16 cellular contexts compared by ENCODE assay signal in the genomic region with DNA sequence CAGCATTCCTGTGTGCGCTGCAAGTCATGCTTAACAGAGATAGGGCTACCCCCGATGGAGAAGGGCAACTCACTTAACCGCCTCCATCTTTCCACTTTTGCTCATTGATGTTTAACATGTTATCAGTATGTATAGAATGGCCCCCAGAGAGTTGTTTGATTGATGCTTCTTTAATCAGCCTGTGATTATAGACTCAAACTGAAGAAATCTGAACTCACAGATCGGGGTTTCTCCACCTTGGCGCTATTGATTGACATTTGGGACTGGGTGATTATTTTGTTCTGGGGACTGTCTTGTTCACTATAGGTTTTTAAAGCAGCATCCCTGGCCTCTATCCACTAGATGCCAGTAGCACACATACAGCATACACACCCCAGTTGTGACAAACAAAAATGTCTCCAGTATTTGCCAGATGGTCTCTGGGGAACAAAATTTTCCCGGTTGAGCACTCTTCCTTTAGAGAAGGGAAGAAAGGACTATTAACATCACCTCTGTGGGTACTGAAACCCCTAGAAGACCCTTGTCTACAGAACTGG.
"Had no signal": no experiment of that assay in that cellular context is flagged by ENCODE, and none has a peak within 500 bp of the region (broad histone marks: within the 10 kb centered on the region; RNA-seq: fewer than 3 reads in every experiment).

No MANE protein-coding gene starts in this region.

- H3K27ac Mint-ChIP-seq: activated CD8-positive, alpha-beta T cell treated with anti-CD3 and anti-CD28 coated beads, Interleukin-2, amount 10 ng/mL, durations not matched to agents 7 days and 5 days; activated naive CD8-positive, alpha-beta T cell treated with anti-CD3 and anti-CD28 coated beads, Interleukin-2, amount 50 U/mL, for 24 hours; activated T-helper 1 cell treated with anti-CD3 and anti-CD28 coated beads, Interleukin-12 subunit alpha, Interleukin-12 subunit beta, Interleukin-2, Interleukin-4 antibody, amounts not matched to agents 30 ng/mL and 10 ng/mL and 1 ng/mL, durations not matched to agents 14 hours and 24 hours and 36 hours; memory B cell; T-helper 2 cell treated with Interferon-gamma antibody and Interleukin-4, amounts not matched to agents 5 μg/mL and 100 μg/mL, for 36 hours had no signal

- H3K4me3 ChIP-seq: ascending aorta, dorsolateral prefrontal cortex, esophagus squamous epithelium, gastrocnemius medialis, left ventricle myocardium inferior, pancreas, skin epidermis, thyroid gland had no signal

- H3K4me3 Mint-ChIP-seq: activated CD8-positive, alpha-beta T cell treated with anti-CD3 and anti-CD28 coated beads, Interleukin-2, amount 10 ng/mL, durations not matched to agents 7 days and 5 days; activated naive CD8-positive, alpha-beta T cell treated with anti-CD3 and anti-CD28 coated beads, Interleukin-2, amount 50 U/mL, for 24 hours; activated T-helper 1 cell treated with anti-CD3 and anti-CD28 coated beads, Interleukin-12 subunit alpha, Interleukin-12 subunit beta, Interleukin-2, Interleukin-4 antibody, amounts not matched to agents 30 ng/mL and 10 ng/mL and 1 ng/mL, durations not matched to agents 14 hours and 24 hours and 36 hours; memory B cell; T-helper 2 cell treated with Interferon-gamma antibody and Interleukin-4, amounts not matched to agents 5 μg/mL and 100 μg/mL, for 36 hours had no signal

- H3K27me3 ChIP-seq: ascending aorta, dorsolateral prefrontal cortex, esophagus squamous epithelium, gastrocnemius medialis, pancreas, thyroid gland had no signal

- ATAC-seq: activated CD8-positive, alpha-beta T cell treated with anti-CD3 and anti-CD28 coated beads, Interleukin-2, amount 10 ng/mL, durations not matched to agents 7 days and 5 days; activated naive CD8-positive, alpha-beta T cell treated with anti-CD3 and anti-CD28 coated beads, Interleukin-2, amount 50 U/mL, for 24 hours; gastrocnemius medialis; pancreas had no signal

- H3K36me3 ChIP-seq: ascending aorta, gastrocnemius medialis, pancreas, thyroid gland had no signal

- H3K27me3 Mint-ChIP-seq: activated naive CD8-positive, alpha-beta T cell treated with anti-CD3 and anti-CD28 coated beads, Interleukin-2, amount 50 U/mL, for 24 hours; memory B cell had no signal

- H3K9me3 ChIP-seq: ascending aorta, esophagus squamous epithelium, gastrocnemius medialis, left ventricle myocardium inferior, pancreas, thyroid gland had no signal

- DNase-seq: activated CD8-positive, alpha-beta memory T cell treated with anti-CD3 and anti-CD28 coated beads, Interleukin-2, amount 50 U/mL, for 48 hours; activated CD8-positive, alpha-beta T cell treated with anti-CD3 and anti-CD28 coated beads, Interleukin-2, amount 10 ng/mL, durations not matched to agents 7 days and 5 days; activated naive CD4-positive, alpha-beta T cell treated with Interleukin-2 at 50 U/mL for 16 hours; activated naive CD8-positive, alpha-beta T cell treated with anti-CD3 and anti-CD28 coated beads, Interleukin-2, amount 50 U/mL, for 24 hours; dorsolateral prefrontal cortex; esophagus squamous epithelium; gastrocnemius medialis; kidney; left ventricle myocardium inferior; pancreas; thyroid gland had no signal

- H3K27ac ChIP-seq: ascending aorta, esophagus squamous epithelium, gastrocnemius medialis, left ventricle myocardium inferior, pancreas, skin epidermis, thyroid gland had no signal

- H3K4me1 Mint-ChIP-seq: activated naive CD8-positive, alpha-beta T cell treated with anti-CD3 and anti-CD28 coated beads, Interleukin-2, amount 50 U/mL, for 24 hours; memory B cell had no signal

- H3K4me1 ChIP-seq: esophagus squamous epithelium, gastrocnemius medialis, left ventricle myocardium inferior, pancreas, thyroid gland had no signal

- H3K9me3 Mint-ChIP-seq: activated naive CD8-positive, alpha-beta T cell treated with anti-CD3 and anti-CD28 coated beads, Interleukin-2, amount 50 U/mL, for 24 hours; activated T-helper 1 cell treated with anti-CD3 and anti-CD28 coated beads, Interleukin-12 subunit alpha, Interleukin-12 subunit beta, Interleukin-2, Interleukin-4 antibody, amounts not matched to agents 30 ng/mL and 10 ng/mL and 1 ng/mL, durations not matched to agents 14 hours and 24 hours and 36 hours; memory B cell; T-helper 2 cell treated with Interferon-gamma antibody and Interleukin-4, amounts not matched to agents 5 μg/mL and 100 μg/mL, for 36 hours had no signal
